1 cellular context compared by ENCODE assay signal in genomic region chr14:99569725-99570541, GRCh38.
TF ChIP-seq lines count a peak whose summit lies in the region.

No MANE protein-coding gene starts in this region.

TF ChIP-seq in HEK293, 187 proteins besides CTCF, POLR2A, EP300 and RAD21 (continued from another document):
- no peak for TF ChIP-seq ZNF513 (tag by site-specific recombination; IDR thresholded peaks at IDR 0.05)
- TF ChIP-seq SP7 (tag by site-specific recombination; IDR thresholded peaks at IDR 0.05): no peak
- TF ChIP-seq ZBTB6 (tag by site-specific recombination; IDR thresholded peaks at IDR 0.05): no peak
- no peak for TF ChIP-seq KLF1 (tag by site-specific recombination; IDR thresholded peaks at IDR 0.05)
- no peak for TF ChIP-seq ZNF544 (tag by site-specific recombination; IDR thresholded peaks at IDR 0.05)
- TF ChIP-seq OVOL3 (tag by site-specific recombination; IDR thresholded peaks at IDR 0.05): no peak
